In the genomic region with DNA sequence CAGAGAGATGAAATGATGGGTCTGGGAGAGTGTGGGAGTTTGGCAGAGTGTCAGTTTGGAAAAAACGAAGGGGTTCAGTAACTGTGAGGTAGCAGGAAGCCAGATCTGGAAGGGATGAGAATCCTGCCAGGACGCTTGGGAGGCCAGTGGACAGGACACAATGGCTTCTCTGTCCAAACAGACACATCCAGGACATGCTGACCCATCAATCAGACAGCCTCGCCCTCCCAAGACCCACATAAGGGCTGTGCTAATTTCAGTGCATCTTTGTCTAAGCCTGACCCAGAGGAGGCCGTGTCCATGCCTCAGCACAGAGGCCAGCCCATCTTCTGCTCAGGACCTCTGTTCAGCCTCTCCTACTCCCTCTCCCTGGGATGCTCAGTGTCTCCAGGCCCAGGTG, we compare ENCODE assay signal across 25 cellular contexts.
DNase-seq lines count a peak whose midpoint lies in the region; ATAC-seq, FAIRE-seq and TF ChIP-seq lines count a peak whose summit lies in the region.
"Had no signal": no experiment of that assay in that cellular context is flagged by ENCODE, and none has a peak within 500 bp of the region (broad histone marks: within the 10 kb centered on the region; RNA-seq: fewer than 3 reads in every experiment).

No MANE protein-coding gene starts in this region.

- H3K79me1 ChIP-seq in H1 (ENCODE audit: low read depth, low read length): no peaks in the 10 kb centered on the region

- CTCF ChIA-PET in H1 (lab: Charles Lee; ENCODE audit: partially characterized antibody): interaction anchor here (0.6 to 2.3 kb wide), 2 partner anchors 11 to 91 kb away, joined by 3 to 8 read pairs; no protein-coding TSS in a partner anchor

- TF ChIP-seq RAD21 in H1 (IDR thresholded peaks at IDR 0.05 in 1 of 2, conservative IDR thresholded peaks at IDR 0.05 in 1 of 2; ENCODE audit: low read depth in 2 of 2, low read length in 2 of 2): no peak

- H2BK20ac ChIP-seq in H1 (ENCODE audit: low read length): peak overlapping the region; percentile 94

- H3K27me3 ChIP-seq in H1 (replicated peaks in 1 of 4; ENCODE audit: control insufficient read depth in 3 of 4, extremely low read depth in 1 of 4, insufficient read depth in 3 of 4, low read length in 3 of 4) (no peaks in the 10 kb centered on the region), upper lobe of right lung (no peaks in the 10 kb centered on the region), psoas muscle (ENCODE audit: insufficient read depth in 3 of 3, low read length in 2 of 3) (peaks cover 0 to 4% (median 0%) of the 10 kb centered on the region in 3 donors)

- no peak for TF ChIP-seq POLR2A in H1 (IDR thresholded peaks at IDR 0.05; ENCODE audit: control extremely low read depth in 1 of 2, low read depth in 2 of 2, low read length in 2 of 2)

- no peak overlapping the region for H4K8ac ChIP-seq in H1 (ENCODE audit: extremely low read depth, insufficient read depth, low read length)

- H3K14ac ChIP-seq in H1 (ENCODE audit: insufficient read length): no peak overlapping the region

- peak overlapping the region; percentile 91 for H3K4ac ChIP-seq in H1 (replicated peaks; ENCODE audit: insufficient read length, low read depth, low read length)

- no peak for TF ChIP-seq CTCF in H1 (IDR thresholded peaks at IDR 0.05; ENCODE audit: control extremely low read depth in 1 of 3, insufficient read depth in 1 of 3, low read depth in 1 of 3, low read length in 3 of 3)
- TF ChIP-seq CTCF in upper lobe of right lung (IDR thresholded peaks at IDR 0.05): no peak
- no peak for TF ChIP-seq CTCF in psoas muscle (IDR thresholded peaks at IDR 0.05)

- H3K9me3 ChIP-seq in H1 (ENCODE audit: insufficient read depth in 2 of 2, low read depth in 1 of 2, low read length in 1 of 2) (no peaks in the 10 kb centered on the region), upper lobe of right lung (no peaks in the 10 kb centered on the region), psoas muscle (no peaks in the 10 kb centered on the region)
- H3K9me3 ChIP-seq: A549 had no signal

- no peak for TF ChIP-seq EP300 in H1 (IDR thresholded peaks at IDR 0.05; ENCODE audit: borderline replicate concordance in 1 of 2, low read depth in 2 of 2, low read length in 2 of 2)

- H2BK12ac ChIP-seq in H1 (ENCODE audit: low read depth, low read length): peak overlapping the region; percentile 100

- intact Hi-C loops in upper lobe of right lung (cut with DNase I): no loop called here
- intact Hi-C loops in psoas muscle (cut with DNase I): no loop called here

- no peak overlapping the region for H2AFZ ChIP-seq in H1 (ENCODE audit: low read length)
- H2AFZ ChIP-seq: GM23248, PC-9 had no signal

- H4K5ac ChIP-seq in H1 (ENCODE audit: insufficient read length, low read depth, low read length): peak overlapping the region; percentile 53

- no peaks in the 10 kb centered on the region for H3K36me3 ChIP-seq in H1 (ENCODE audit: control insufficient read depth in 2 of 4, insufficient read depth in 4 of 4, low read length in 3 of 4)
- no peaks in the 10 kb centered on the region for H3K36me3 ChIP-seq in upper lobe of right lung
- H3K36me3 ChIP-seq in psoas muscle (ENCODE audit: insufficient read depth in 1 of 2, low read depth in 1 of 2): no peaks in the 10 kb centered on the region

- no peak overlapping the region for H3K9ac ChIP-seq in H1 (replicated peaks in 1 of 4; ENCODE audit: extremely low read depth in 1 of 4, low read depth in 3 of 4, low read length in 3 of 4)
- H3K9ac ChIP-seq: GM23248 had no signal

- 87% methylated on average over 4 of the region's 4 CpGs; no CpG with 5 or more reads in 1 of the 2 experiments for WGBS in H1 (ENCODE audit: extremely low coverage in 1 of 2, insufficient coverage in 1 of 2, insufficient read length in 1 of 2, insufficient replicate concordance in 2 of 2, low coverage in 1 of 2, low lambda C conversion rate in 2 of 2, missing lambda C conversion rate in 1 of 2), 2 experiments
- 31 to 52% (median 35%) methylated on average over 4 of the region's 4 CpGs for WGBS in psoas muscle, 3 donors

- H3K4me3 ChIP-seq in H1 (ENCODE audit: extremely low read depth in 1 of 4, insufficient read depth in 2 of 4, low read depth in 3 of 4, low read length in 4 of 4): no peak overlapping the region
- H3K4me3 ChIP-seq in upper lobe of right lung: no peak overlapping the region
- H3K4me3 ChIP-seq in psoas muscle: no peak overlapping the region
- H3K4me3 ChIP-seq: A549, GM23248, K562, PC-9 had no signal

- POLR2A ChIA-PET in H1 (lab: Charles Lee; ENCODE audit: partially characterized antibody): no interaction called here

- H3K56ac ChIP-seq in H1 (replicated peaks; ENCODE audit: insufficient read length, low read depth, low read length): no peak overlapping the region

- ATAC-seq in upper lobe of right lung (peak; percentile 20), GM21528 (IDR thresholded peaks at IDR 0.05; ENCODE audit: low FRiP score, unreplicated experiment) (no peak), HG03025 (IDR thresholded peaks at IDR 0.05; ENCODE audit: low FRiP score, unreplicated experiment) (no peak), psoas muscle (no peak)
- ATAC-seq: A549, HCT116, HepG2, K562 had no signal

- H3K23ac ChIP-seq in H1 (ENCODE audit: insufficient read length): no peak overlapping the region

- FAIRE-seq in H1 (lab: Jason Lieb, UNC): no peak
- FAIRE-seq: A549, HepG2, K562 had no signal

- peak overlapping the region; percentile 84 for H4K91ac ChIP-seq in H1 (replicated peaks; ENCODE audit: insufficient read length, low read length)

- DNase-seq in RPMI7951 (ENCODE audit: low read depth): peak; percentile 33
- DNase-seq in H1 (ENCODE audit: low read depth in 1 of 2, low spot score in 2 of 2): no peak
- peak; percentile 8 for DNase-seq in mucosa of gallbladder (ENCODE audit: low spot score)
- DNase-seq in upper lobe of right lung: no peak
- no peak for DNase-seq in psoas muscle
- DNase-seq: CD4-positive, CD25-positive, alpha-beta regulatory T cell; COR-L47; DMS79; GM23248; MM.1S; NCI-H1092; NCI-H1436; NCI-H1930; NCI-H2227 treated with DMSO at 0.1 percent for 48 hours; NCI-H510A treated with DMSO at 0.1 percent for 48 hours; NCI-H748 treated with DMSO at 0.1 percent for 48 hours; PC-9 had no signal

- no peak overlapping the region for H3K4me2 ChIP-seq in H1 (ENCODE audit: insufficient read depth in 1 of 2, low read depth in 2 of 2, low read length in 2 of 2)
- H3K4me2 ChIP-seq: A549, PC-9 had no signal

- H3K79me2 ChIP-seq in H1 (ENCODE audit: control insufficient read depth in 1 of 2, insufficient read depth in 2 of 2, low read length in 2 of 2): no peaks in the 10 kb centered on the region

- H3K4me1 ChIP-seq in H1 (replicated peaks in 1 of 4; ENCODE audit: control insufficient read depth in 3 of 4, insufficient read depth in 4 of 4, low read length in 3 of 4) (peaks cover 4 to 19% (median 16%) of the 10 kb centered on the region in 4 experiments; a peak in 6 of 7 replicates), upper lobe of right lung (no peaks in the 10 kb centered on the region), psoas muscle (no peaks in the 10 kb centered on the region)
- H3K4me1 ChIP-seq: A549 had no signal

- H2BK5ac ChIP-seq in H1 (ENCODE audit: low read depth, low read length): peak overlapping the region; percentile 98

- peak overlapping the region; percentile 62 for H2BK120ac ChIP-seq in H1 (replicated peaks; ENCODE audit: low read depth, low read length)

- peak overlapping the region; percentile 99 for H2BK15ac ChIP-seq in H1 (ENCODE audit: low read length)

- H4K20me1 ChIP-seq in H1 (replicated peaks in 1 of 2; ENCODE audit: control insufficient read depth in 1 of 2, insufficient read depth in 2 of 2, low read length in 2 of 2): no peaks in the 10 kb centered on the region

- H3K27ac ChIP-seq in H1 (ENCODE audit: low read depth, low read length) (no peak overlapping the region), upper lobe of right lung (no peak overlapping the region), psoas muscle (no peak overlapping the region)
- H3K27ac ChIP-seq: A549, GM23248, HL-60, PC-9, RWPE1 had no signal

- H2AK5ac ChIP-seq in H1 (ENCODE audit: low read depth, low read length): peak overlapping the region; percentile 99; the same call in 1 of the 2 replicates

- no peak overlapping the region for H3K18ac ChIP-seq in H1 (ENCODE audit: extremely low read depth, low read length)

- H3K23me2 ChIP-seq in H1 (ENCODE audit: low read depth, low read length): no peaks in the 10 kb centered on the region; the same call in 1 of the 2 replicates

TF ChIP-seq in H1, 55 proteins besides CTCF, POLR2A, EP300 and RAD21:
- TF ChIP-seq TEAD4 (IDR thresholded peaks at IDR 0.05; ENCODE audit: low read depth, low read length) (no peak), CHD1 (IDR thresholded peaks at IDR 0.05; ENCODE audit: low read depth, low read length) (no peak), CBX8 (IDR thresholded peaks at IDR 0.05; ENCODE audit: borderline replicate concordance, low read depth, low read length) (no peak), SIN3A (conservative IDR thresholded peaks at IDR 0.05 in 1 of 2, IDR thresholded peaks at IDR 0.05 in 1 of 2; ENCODE audit: low read depth in 1 of 2, low read length in 2 of 2) (no peak), YY1 (IDR thresholded peaks at IDR 0.05; ENCODE audit: low read depth, low read length) (no peak), HDAC6 (IDR thresholded peaks at IDR 0.05; ENCODE audit: low read depth, low read length) (no peak), SIRT6 (IDR thresholded peaks at IDR 0.05; ENCODE audit: low read length) (no peak), KDM1A (IDR thresholded peaks at IDR 0.05; ENCODE audit: borderline replicate concordance, low read length) (no peak)
TF ChIP-seq in H1: peak in this region for 0.

Comparison
In these comparisons a context has a peak if more than half of its experiments do, and no peak if none do; other contexts are left out.
1. DNase-seq: peak in RPMI7951 (single experiment) and mucosa of gallbladder (single experiment); none in H1 (0 of 2), upper lobe of right lung (single experiment) and psoas muscle (0 of 2).